In the genomic region with DNA sequence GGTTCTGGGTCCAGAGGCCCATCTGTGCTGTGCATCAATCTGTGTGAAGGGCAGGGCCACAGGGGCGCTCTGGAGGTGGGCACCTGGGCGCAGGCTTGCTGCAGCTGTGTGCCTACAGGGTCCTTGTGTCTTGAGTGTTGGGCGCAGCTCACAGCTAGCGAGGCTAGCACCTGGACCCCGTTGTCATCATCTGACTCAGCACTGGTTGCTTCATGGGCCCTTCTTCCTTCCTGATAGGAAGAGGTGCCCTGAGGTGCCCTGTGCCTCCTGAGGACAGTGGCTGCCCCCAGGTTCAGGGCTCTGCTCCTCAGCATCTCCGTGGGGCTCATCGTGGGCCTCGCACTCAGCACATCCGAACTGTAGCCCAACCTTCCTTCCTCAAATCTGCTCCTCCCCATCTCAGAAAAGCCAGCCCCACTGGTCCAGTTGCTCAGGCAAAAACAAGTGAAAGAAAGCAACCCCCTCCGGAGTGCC, we compare ENCODE assay signal across 7 cellular contexts. TPM values are rescaled to one million over a fixed set of nuclear protein-coding genes. Genes with fewer than 3 reads are reported as not detected.
DNase-seq lines count a peak whose midpoint lies in the region; ATAC-seq and TF ChIP-seq lines count a peak whose summit lies in the region.

No MANE protein-coding gene starts in this region.

- H3K36me3 Mint-ChIP-seq in stimulated activated naive CD8-positive, alpha-beta T cell treated with anti-CD3 and anti-CD28 coated beads, Interleukin-15, Interleukin-2, amounts not matched to agents 100 ng/mL and 50 ng/mL, for 24 hours (ENCODE audit: low read depth) = peaks cover 11% of the 10 kb centered on the region

- peak overlapping the region in 3 of 4 donors; percentile 65 to 80 (median 71) for H3K27ac ChIP-seq in gastroesophageal sphincter

- H3K27ac Mint-ChIP-seq in stimulated activated naive CD8-positive, alpha-beta T cell treated with anti-CD3 and anti-CD28 coated beads, Interleukin-15, Interleukin-2, amounts not matched to agents 100 ng/mL and 50 ng/mL, for 24 hours = peak overlapping the region; percentile 98

- peaks cover 0 to 3% of the 10 kb centered on the region in 2 donors for H3K36me3 ChIP-seq in gastroesophageal sphincter

- peak overlapping the region; percentile 88 for H3K4me3 Mint-ChIP-seq in stimulated activated naive CD8-positive, alpha-beta T cell treated with anti-CD3 and anti-CD28 coated beads, Interleukin-15, Interleukin-2, amounts not matched to agents 100 ng/mL and 50 ng/mL, for 24 hours

- H3K4me1 ChIP-seq in gastroesophageal sphincter = peaks cover 7 to 77% (median 62%) of the 10 kb centered on the region in 3 donors

- H3K27me3 Mint-ChIP-seq in stimulated activated naive CD8-positive, alpha-beta T cell treated with anti-CD3 and anti-CD28 coated beads, Interleukin-15, Interleukin-2, amounts not matched to agents 100 ng/mL and 50 ng/mL, for 24 hours = no peaks in the 10 kb centered on the region

- 23 to 63% methylated on average over 3 to 5 of the region's 10 CpGs for WGBS in gastroesophageal sphincter (ENCODE audit: low coverage in 1 of 2), 2 donors

- H3K4me1 Mint-ChIP-seq in stimulated activated naive CD8-positive, alpha-beta T cell treated with anti-CD3 and anti-CD28 coated beads, Interleukin-15, Interleukin-2, amounts not matched to agents 100 ng/mL and 50 ng/mL, for 24 hours (ENCODE audit: low read depth) = peaks cover 92% of the 10 kb centered on the region

- no peak for TF ChIP-seq EP300 in gastroesophageal sphincter (IDR thresholded peaks at IDR 0.05)

- H3K9me3 ChIP-seq in gastroesophageal sphincter = no peaks in the 10 kb centered on the region

- TF ChIP-seq CTCF in HFF-Myc (IDR thresholded peaks at IDR 0.05; ENCODE audit: low read depth, low read length, missing control alignments) (no peak), gastroesophageal sphincter (IDR thresholded peaks at IDR 0.05) (no peak)

- H3K9me3 Mint-ChIP-seq in stimulated activated naive CD8-positive, alpha-beta T cell treated with anti-CD3 and anti-CD28 coated beads, Interleukin-15, Interleukin-2, amounts not matched to agents 100 ng/mL and 50 ng/mL, for 24 hours = no peaks in the 10 kb centered on the region

- peak overlapping the region; percentile 5; the same call in 1 of the 2 replicates for H3K4me3 ChIP-seq in HFF-Myc (replicated peaks; ENCODE audit: low read depth, low read length)
- H3K4me3 ChIP-seq in gastroesophageal sphincter = peak overlapping the region in 1 of 2 donors; percentile 11

- no peak for ATAC-seq in gastroesophageal sphincter
- no peak for ATAC-seq in GM18867 (IDR thresholded peaks at IDR 0.05; ENCODE audit: unreplicated experiment)

- no peak for TF ChIP-seq POLR2A in gastroesophageal sphincter (IDR thresholded peaks at IDR 0.05)

- DNase-seq in HFF-Myc (ENCODE audit: extremely low read depth, low read depth) (no peak), T-helper 9 cell (peak; percentile 20), NCI-H1417 (lab: John Stamatoyannopoulos, UW) (no peak), mesenteric fat pad (ENCODE audit: low spot score) (no peak)

- no peaks in the 10 kb centered on the region for H3K27me3 ChIP-seq in gastroesophageal sphincter

RNA-seq across cellular contexts. Expression of gene GATAD2A, which starts 54.8 kb away (rescaled TPM):
- total RNA-seq in gastroesophageal sphincter = 10 to 100 TPM; 30.9 to 69.0 (median 36.6) TPM
- 98.9 TPM for total RNA-seq in mesenteric fat pad

RNA-seq across cellular contexts. Expression of gene TSSK6, which starts 55.1 kb away (rescaled TPM):
- 1 to 10 TPM in 2 of 4 donors, under 1 TPM in 2; 0.40 to 3.3 (median 0.92) TPM for total RNA-seq in gastroesophageal sphincter
- 0.74 TPM for total RNA-seq in mesenteric fat pad

RNA-seq across cellular contexts. Expression of gene NDUFA13, which starts 55.7 kb away (rescaled TPM):
- 100 to 1,000 TPM in 1 of 4 donors, 10 to 100 TPM in 3; 41.6 to 113 (median 71.4) TPM for total RNA-seq in gastroesophageal sphincter
- 295 TPM for total RNA-seq in mesenteric fat pad
